In genomic region chr20:49323622-49324238, GRCh38 we compare ENCODE assay signal across 8 cellular contexts. TPM values are rescaled to one million over a fixed set of nuclear protein-coding genes. Genes with fewer than 3 reads are reported as not detected.
DNase-seq lines count a peak whose midpoint lies in the region; ATAC-seq and TF ChIP-seq lines count a peak whose summit lies in the region.

No MANE protein-coding gene starts in this region.

- CTCF ChIA-PET in SK-N-SH (lab: Yijun Ruan, JAX) = interaction anchor here (0.6 to 9.4 kb wide), 11 partner anchors 9 to 284 kb away, joined by 3 to 95 read pairs (median 6); no protein-coding TSS in a partner anchor

- no peaks in the 10 kb centered on the region for H3K9me3 ChIP-seq in SK-N-SH

- H2AFZ ChIP-seq in SK-N-SH (ENCODE audit: low read depth) = peak overlapping the region; percentile 82

- peak; percentile 72 for TF ChIP-seq RAD21 in SK-N-SH (IDR thresholded peaks at IDR 0.05; ENCODE audit: low read length)

- no peak overlapping the region; a peak in 1 of 4 replicates for H3K27ac ChIP-seq in SK-N-SH (ENCODE audit: low read depth in 2 of 2, low read length in 1 of 2)

- H3K4me3 ChIP-seq in SK-N-SH (ENCODE audit: low read depth in 2 of 2, low read length in 1 of 2) = no peak overlapping the region

- TF ChIP-seq CTCF in SK-N-SH (IDR thresholded peaks at IDR 0.05) = peak; percentile 56

- WGBS in SK-N-SH (ENCODE audit: low lambda C conversion rate) = 67% methylated on average over 9 of the region's 9 CpGs

- H3K9me2 ChIP-seq in SK-N-SH = no peaks in the 10 kb centered on the region

- H3K4me2 ChIP-seq in SK-N-SH = no peak overlapping the region

- H3K27me3 ChIP-seq in SK-N-SH (ENCODE audit: insufficient read depth) = peaks cover 14% of the 10 kb centered on the region

- POLR2A ChIA-PET in SK-N-SH (lab: Yijun Ruan, JAX) = no interaction called here

- ATAC-seq in HG03442 (IDR thresholded peaks at IDR 0.05; ENCODE audit: unreplicated experiment) = no peak

- TF ChIP-seq EP300 in SK-N-SH (IDR thresholded peaks at IDR 0.05; ENCODE audit: borderline replicate concordance in 1 of 2, low read depth in 1 of 2, low read length in 1 of 2) = no peak

- no peaks in the 10 kb centered on the region for H3K36me3 ChIP-seq in SK-N-SH (replicated peaks in 1 of 2; ENCODE audit: control insufficient read depth in 1 of 2, insufficient read depth in 2 of 2, low read length in 1 of 2)

- H4K20me1 ChIP-seq in SK-N-SH (ENCODE audit: insufficient read depth) = no peaks in the 10 kb centered on the region

- no peaks in the 10 kb centered on the region for H3K79me2 ChIP-seq in SK-N-SH (ENCODE audit: insufficient read depth)

- DNase-seq in DMS153 (lab: John Stamatoyannopoulos, UW) (peak; percentile 56), DMS153 treated with DMSO at 0.1 percent for 48 hours (lab: John Stamatoyannopoulos, UW; ENCODE audit: unreplicated experiment) (no peak), HT1080 (ENCODE audit: low read depth) (peak; percentile 88), SK-N-SH (peak; percentile 41), dedifferentiated amniotic fluid mesenchymal stem cell (ENCODE audit: extremely low spot score) (peak; percentile 93), myocyte (ENCODE audit: low read depth) (peak; percentile 88), GOT3 (lab: John Stamatoyannopoulos, UW) (no peak)

- H3F3A ChIP-seq in SK-N-SH (replicated peaks; ENCODE audit: insufficient read depth) = peaks cover 8% of the 10 kb centered on the region

- H3K4me1 ChIP-seq in SK-N-SH (ENCODE audit: control insufficient read depth in 1 of 2, insufficient read depth in 2 of 2, low read depth in 1 of 2, low read length in 1 of 2) = peaks cover 0 to 8% of the 10 kb centered on the region in 2 experiments; a peak in 1 of 4 replicates

- H3K9ac ChIP-seq in SK-N-SH = no peak overlapping the region

TF ChIP-seq in SK-N-SH, 30 proteins besides CTCF, POLR2A, EP300 and RAD21:
- TF ChIP-seq FOXJ3 (CRISPR knock-in tag; IDR thresholded peaks at IDR 0.05) = no peak
- TF ChIP-seq RFX5 (IDR thresholded peaks at IDR 0.05; ENCODE audit: low read length) = peak; percentile 70; the same call in 1 of the 2 replicates
- TF ChIP-seq SMC3 (IDR thresholded peaks at IDR 0.05; ENCODE audit: low read depth, low read length) = peak; percentile 63
TF ChIP-seq in SK-N-SH: peak in this region for 2.

RNA-seq across cellular contexts. Expression of gene ZNFX1, which starts 45.9 kb away (rescaled TPM):
- 34.1 and 37.4 TPM in 2 replicates for total RNA-seq in HT1080 (2014; rRNA removed; shearing (Covaris generic))
- polyA plus RNA-seq in HT1080 (2015; cell fraction: cytosol; rRNA removed) = 15.3 and 18.9 TPM in 2 replicates
- polyA plus RNA-seq in HT1080 (2015; cell fraction: nucleus; rRNA removed) = 41.7 and 42.2 TPM in 2 replicates
- 3.9 and 4.6 TPM in 2 replicates for polyA plus RNA-seq in SK-N-SH (2012; rRNA removed)
- polyA plus RNA-seq in SK-N-SH (2012; cell fraction: cytosol; rRNA removed) = 4.5 and 4.7 TPM in 2 replicates
- 8.1 and 9.0 TPM in 2 replicates for polyA plus RNA-seq in SK-N-SH (2012; cell fraction: nucleus; rRNA removed)
- 32.8 and 42.6 TPM in 2 replicates for total RNA-seq in myocyte
- polyA plus RNA-seq in myocyte (2012) = 33.3 TPM

Comparison
In these comparisons a context has a peak if more than half of its experiments do, and no peak if none do; other contexts are left out.
1. DNase-seq: peak in DMS153 (single experiment), HT1080 (single experiment), SK-N-SH (single experiment), dedifferentiated amniotic fluid mesenchymal stem cell (single experiment) and myocyte (single experiment); none in DMS153 treated with DMSO at 0.1 percent for 48 hours (single experiment) and GOT3 (single experiment).